ENCODE assay signal across 8 cellular contexts in genomic region chr18:27184115-27185024, GRCh38. TPM values are rescaled to one million over a fixed set of nuclear protein-coding genes. Genes with fewer than 3 reads are reported as not detected.
DNase-seq lines count a peak whose midpoint lies in the region; ATAC-seq, FAIRE-seq and TF ChIP-seq lines count a peak whose summit lies in the region.

No MANE protein-coding gene starts in this region.

- H3K27ac ChIP-seq in HEK293 (ENCODE audit: extremely low read depth, low read depth, low read length) (no peak overlapping the region), astrocyte (ENCODE audit: low read depth, low read length) (no peak overlapping the region)

- no peaks in the 10 kb centered on the region for H3K9me3 Mint-ChIP-seq in astrocyte (ENCODE audit: unreplicated experiment)

- no peaks in the 10 kb centered on the region for H3K4me1 Mint-ChIP-seq in astrocyte (ENCODE audit: low read depth, unreplicated experiment)

- H3K36me3 ChIP-seq in HEK293 (ENCODE audit: control insufficient read depth in 2 of 2, insufficient read depth in 1 of 2, low read length in 2 of 2) = no peaks in the 10 kb centered on the region
- H3K36me3 ChIP-seq in astrocyte (ENCODE audit: insufficient read depth, low read length) = no peaks in the 10 kb centered on the region
- H3K36me3 ChIP-seq in skeletal muscle satellite cell (ENCODE audit: insufficient read depth, low read length) = no peaks in the 10 kb centered on the region

- FAIRE-seq in astrocyte (lab: Jason Lieb, UNC) = no peak

- H3K27ac Mint-ChIP-seq in astrocyte (ENCODE audit: unreplicated experiment) = no peak overlapping the region

- ATAC-seq in HG03135 (IDR thresholded peaks at IDR 0.05; ENCODE audit: unreplicated experiment) (no peak), HG03439 (IDR thresholded peaks at IDR 0.05; ENCODE audit: unreplicated experiment) (no peak)

- no peaks in the 10 kb centered on the region for H4K20me1 ChIP-seq in astrocyte (ENCODE audit: insufficient read depth, low read length)

- H3K36me3 Mint-ChIP-seq in astrocyte (ENCODE audit: low read depth, unreplicated experiment) = no peaks in the 10 kb centered on the region

- H3K27me3 Mint-ChIP-seq in astrocyte (ENCODE audit: low read depth, unreplicated experiment) = peaks cover 37% of the 10 kb centered on the region

- no peak for DNase-seq in astrocyte (ENCODE audit: low read depth)
- peak; percentile 42 for DNase-seq in iPS-NIHi7 (ENCODE audit: extremely low spot score)
- no peak for DNase-seq in mucosa of gallbladder (ENCODE audit: low spot score)
- DNase-seq in NCI-H82 (lab: John Stamatoyannopoulos, UW) = no peak

- H3K4me1 ChIP-seq in HEK293 (ENCODE audit: control insufficient read depth, insufficient read depth, low read length) = no peaks in the 10 kb centered on the region
- no peaks in the 10 kb centered on the region for H3K4me1 ChIP-seq in astrocyte (ENCODE audit: insufficient read depth, low read length)
- H3K4me1 ChIP-seq in skeletal muscle satellite cell (ENCODE audit: control insufficient read depth, insufficient read depth, low read length) = no peaks in the 10 kb centered on the region

- H2AFZ ChIP-seq in astrocyte (ENCODE audit: low read depth, low read length) = peak overlapping the region; percentile 29

- no peak for TF ChIP-seq CTCF in HEK293 (tag by site-specific recombination; IDR thresholded peaks at IDR 0.05)
- no peak for TF ChIP-seq CTCF in astrocyte (IDR thresholded peaks at IDR 0.05; ENCODE audit: insufficient read depth, low read depth, low read length)

- peaks cover 12% of the 10 kb centered on the region for H3K27me3 ChIP-seq in astrocyte (ENCODE audit: insufficient read depth, low read length)
- peaks cover 52% of the 10 kb centered on the region for H3K27me3 ChIP-seq in skeletal muscle satellite cell (ENCODE audit: control insufficient read depth, insufficient read depth, low read length)

- H3K4me3 Mint-ChIP-seq in astrocyte (ENCODE audit: unreplicated experiment) = peak overlapping the region; percentile 64

- H3K79me2 ChIP-seq in astrocyte (ENCODE audit: insufficient read depth, low read length) = no peaks in the 10 kb centered on the region

- peak overlapping the region; percentile 68 for H3K4me2 ChIP-seq in astrocyte (ENCODE audit: low read length)
- peak overlapping the region; percentile 49 for H3K4me2 ChIP-seq in skeletal muscle satellite cell (ENCODE audit: low read length)

- no peak overlapping the region for H3K9ac ChIP-seq in astrocyte (ENCODE audit: low read length)
- H3K9ac ChIP-seq in skeletal muscle satellite cell (ENCODE audit: low read depth, low read length) = no peak overlapping the region

- CTCF ChIA-PET in HEK293 (lab: Yijun Ruan, JAX) = no interaction called here

- H3K4me3 ChIP-seq in HEK293 (ENCODE audit: low read depth, low read length) (peak overlapping the region; percentile 55), astrocyte (ENCODE audit: insufficient read depth, low read depth, low read length) (no peak overlapping the region), skeletal muscle satellite cell (ENCODE audit: low read length) (no peak overlapping the region)

- POLR2A ChIA-PET in HEK293 (lab: Yijun Ruan, JAX) = interaction anchor here (0.6 kb wide), 1 partner anchor 1179 kb away, joined by 5 read pairs; no protein-coding TSS in a partner anchor

- H3K9me3 ChIP-seq in HEK293 (ENCODE audit: control insufficient read depth, insufficient read depth, low read depth, low read length) (no peaks in the 10 kb centered on the region), astrocyte (ENCODE audit: insufficient read depth, low read depth, low read length) (no peaks in the 10 kb centered on the region), skeletal muscle satellite cell (replicated peaks; ENCODE audit: low read length) (no peaks in the 10 kb centered on the region)

TF ChIP-seq in HEK293, 187 proteins besides CTCF, POLR2A, EP300 and RAD21:
- TF ChIP-seq SCRT2 (tag by site-specific recombination; IDR thresholded peaks at IDR 0.05) (no peak), SP3 (tag by site-specific recombination; IDR thresholded peaks at IDR 0.05) (0 out of 2 replicates have a peak, but pooled peaks have one; percentile 40), ZBTB17 (tag by site-specific recombination; IDR thresholded peaks at IDR 0.05) (peak; percentile 73; the same call in 1 of the 2 replicates), GLIS2 (tag by site-specific recombination; IDR thresholded peaks at IDR 0.05) (peak; percentile 44; the same call in 1 of the 2 replicates), ZNF501 (tag by site-specific recombination; IDR thresholded peaks at IDR 0.05) (no peak), EGR2 (tag by site-specific recombination; IDR thresholded peaks at IDR 0.05; ENCODE audit: low read depth) (0 out of 2 replicates have a peak, but pooled peaks have one; percentile 5), ZBTB10 (tag by site-specific recombination; IDR thresholded peaks at IDR 0.05) (0 out of 2 replicates have a peak, but pooled peaks have one; percentile 25), ZFHX2 (tag by site-specific recombination; conservative IDR thresholded peaks at IDR 0.05) (0 out of 2 replicates have a peak, but pooled peaks have one; percentile 26)
TF ChIP-seq in HEK293: peak in this region for 6.

RNA-seq across cellular contexts. Expression of gene CHST9, which starts 0.7 kb away (rescaled TPM):
- total RNA-seq in astrocyte (0.96 and 1.3 TPM in 2 replicates), mucosa of gallbladder (19.5 TPM)
- not detected in 2 replicates for total RNA-seq in skeletal muscle satellite cell (2012; rRNA removed)
